1 cellular context compared by ENCODE assay signal in the genomic region with DNA sequence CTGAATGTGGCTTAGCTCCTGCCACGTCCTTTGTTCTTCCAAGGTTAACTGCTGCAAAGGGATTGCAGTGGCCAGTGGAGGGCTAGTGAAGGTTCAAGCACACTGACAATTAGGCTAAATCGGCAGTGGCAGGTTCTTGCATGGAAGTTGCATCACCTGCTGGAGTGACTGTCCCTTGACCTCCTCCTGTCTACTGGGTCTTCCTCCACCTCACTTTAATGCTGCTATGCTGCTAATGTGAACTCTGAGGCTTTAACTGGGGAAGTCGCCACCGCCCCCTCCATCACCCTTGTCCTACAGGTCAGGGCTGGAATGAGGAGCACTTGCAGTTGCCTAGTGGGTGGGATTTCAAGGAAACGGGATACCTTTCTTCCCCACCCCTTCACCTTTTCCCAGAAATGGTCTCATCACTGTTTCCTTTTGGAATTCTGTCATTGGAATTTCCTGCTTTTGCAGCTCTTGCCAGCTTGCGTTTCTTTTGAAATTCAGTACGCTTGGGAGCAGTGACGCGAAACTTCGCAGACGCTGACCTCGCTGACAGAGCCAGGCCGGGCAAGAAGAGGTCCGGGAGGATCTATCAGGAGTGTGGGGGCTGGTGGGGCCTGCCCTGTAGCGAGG.
TF ChIP-seq lines count a peak whose summit lies in the region.

No MANE protein-coding gene starts in this region.

TF ChIP-seq in liver, 16 proteins besides CTCF, POLR2A, EP300 and RAD21 (continued from another document):
- TF ChIP-seq, protein P1, sequence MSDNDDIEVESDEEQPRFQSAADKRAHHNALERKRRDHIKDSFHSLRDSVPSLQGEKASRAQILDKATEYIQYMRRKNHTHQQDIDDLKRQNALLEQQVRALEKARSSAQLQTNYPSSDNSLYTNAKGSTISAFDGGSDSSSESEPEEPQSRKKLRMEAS (IDR thresholded peaks at IDR 0.05): no peak
- no peak for TF ChIP-seq HNF4A (conservative IDR thresholded peaks at IDR 0.05)
